In genomic region chr4:83138979-83139378, GRCh38 we compare ENCODE assay signal across 18 cellular contexts. TPM values are rescaled to one million over a fixed set of nuclear protein-coding genes. Genes with fewer than 3 reads are reported as not detected.
A peak's percentile ranks its signal among the peaks of the same experiment; 100 is the strongest.
DNase-seq lines count a peak whose midpoint lies in the region; ATAC-seq, FAIRE-seq and TF ChIP-seq lines count a peak whose summit lies in the region.
"Had no signal": no experiment of that assay in that cellular context is flagged by ENCODE, and none has a peak within 500 bp of the region (broad histone marks: within the 10 kb centered on the region; RNA-seq: fewer than 3 reads in every experiment).

No MANE protein-coding gene starts in this region.

- no peak overlapping the region for H3K4me3 Mint-ChIP-seq in activated CD4-positive, alpha-beta T cell treated with anti-CD3 and anti-CD28 coated beads for 36 hours
- H3K4me3 Mint-ChIP-seq: activated naive CD4-positive, alpha-beta T cell treated with anti-CD3 and anti-CD28 coated beads, Interleukin-2, amount 50 U/mL, for 24 hours; neural crest cell had no signal

- no TSS peak for BruUV-seq in GM12878 (replicated peaks; lab: Mats Ljungman, UMichigan)

- peaks cover 16% of the 10 kb centered on the region for H3K4me1 ChIP-seq in GM12878 (ENCODE audit: control insufficient read depth, insufficient read depth, low read length)
- H3K4me1 ChIP-seq: heart left ventricle had no signal

- FAIRE-seq in GM12878 (lab: Jason Lieb, UNC): no peak
- FAIRE-seq: A204.1 had no signal

- no peaks in the 10 kb centered on the region for H3K36me3 ChIP-seq in GM12878 (ENCODE audit: control insufficient read depth in 2 of 2, insufficient read depth in 2 of 2, low read length in 1 of 2)
- H3K36me3 ChIP-seq: heart left ventricle, MG63, thoracic aorta had no signal

- intact Hi-C loops in activated CD4-positive, alpha-beta T cell treated with anti-CD3 and anti-CD28 coated beads for 36 hours (cut with DNase I, micrococcal nuclease): no loop called here
- intact Hi-C loops in GM12878 (cut with micrococcal nuclease; ENCODE audit: unreplicated experiment): no loop called here

- no peaks in the 10 kb centered on the region for H3K79me2 ChIP-seq in GM12878 (ENCODE audit: control insufficient read depth, insufficient read depth, low read length)

- in situ Hi-C loops in GM12878 (cut with MboI): no loop called here

- H3K27me3 Mint-ChIP-seq in activated CD4-positive, alpha-beta T cell treated with anti-CD3 and anti-CD28 coated beads for 36 hours: no peaks in the 10 kb centered on the region
- H3K27me3 Mint-ChIP-seq: activated naive CD4-positive, alpha-beta T cell treated with anti-CD3 and anti-CD28 coated beads, Interleukin-2, amount 50 U/mL, for 24 hours had no signal

- no peak overlapping the region; the same call in 1 of the 2 replicates for H3K27ac ChIP-seq in GM12878 (ENCODE audit: control insufficient read depth, insufficient read depth)
- H3K27ac ChIP-seq: heart left ventricle, SK-N-MC, thoracic aorta had no signal

- RAD21 ChIA-PET in GM12878 (lab: Charles Lee; ENCODE audit: unreplicated experiment): no interaction called here

- no peak overlapping the region; the same call in 1 of the 2 replicates for H2AFZ ChIP-seq in GM12878 (ENCODE audit: control insufficient read depth, low read depth, low read length)

- H3K4me3 ChIP-seq in GM12878: no peak overlapping the region
- H3K4me3 ChIP-seq: heart left ventricle, MG63, SK-N-MC, thoracic aorta had no signal

- SMC1A ChIA-PET in GM12878 (lab: Charles Lee; ENCODE audit: uncharacterized antibody, unreplicated experiment): no interaction called here

- TF ChIP-seq POLR2A in GM12878 (IDR thresholded peaks at IDR 0.05; ENCODE audit: low read depth, low read length): no peak

- TF ChIP-seq EP300 in GM12878 (IDR thresholded peaks at IDR 0.05; ENCODE audit: borderline replicate concordance in 1 of 2, control insufficient read depth in 1 of 2, low read depth in 2 of 2, low read length in 2 of 2): no peak

- no peaks in the 10 kb centered on the region for H3K27me3 ChIP-seq in GM12878 (replicated peaks in 1 of 2; ENCODE audit: control insufficient read depth in 2 of 2, insufficient read depth in 2 of 2, low read length in 1 of 2)
- H3K27me3 ChIP-seq: heart left ventricle, MG63 had no signal

- H3K36me3 Mint-ChIP-seq in activated CD4-positive, alpha-beta T cell treated with anti-CD3 and anti-CD28 coated beads for 36 hours (ENCODE audit: low read depth): peaks cover 3% of the 10 kb centered on the region

- peak; percentile 20 for DNase-seq in activated CD4-positive, alpha-beta T cell treated with anti-CD3 and anti-CD28 coated beads for 36 hours
- DNase-seq in activated CD4-positive, alpha-beta T cell treated with anti-CD3 and anti-CD28 coated beads, Interleukin-2, amount 50 U/mL, for 4 hours: no peak
- DNase-seq in Kasumi-1 (lab: John Stamatoyannopoulos, UW) (peak; percentile 17 to 39), GM12878 (ENCODE audit: low read depth, low spot score) (no peak), H4 (ENCODE audit: low spot score) (no peak), 8988T (no peak), HCEC 1CT (no peak)
- peak; percentile 5 to 35 for DNase-seq in stimulated activated CD8-positive, alpha-beta memory T cell treated with anti-CD3 and anti-CD28 coated beads, Interleukin-7, amount 100 ng/mL, for 4 hours (ENCODE audit: low read depth in 2 of 2)
- DNase-seq: cerebellar nuclear complex, heart left ventricle, left colon, MG63 had no signal

- no peak overlapping the region for H3K27ac Mint-ChIP-seq in activated CD4-positive, alpha-beta T cell treated with anti-CD3 and anti-CD28 coated beads for 36 hours
- H3K27ac Mint-ChIP-seq: activated naive CD4-positive, alpha-beta T cell treated with anti-CD3 and anti-CD28 coated beads, Interleukin-2, amount 50 U/mL, for 24 hours had no signal

- no peak for TF ChIP-seq RAD21 in GM12878 (IDR thresholded peaks at IDR 0.05; ENCODE audit: insufficient read depth, low read depth, low read length)

- no peak overlapping the region for H3K9ac ChIP-seq in GM12878 (ENCODE audit: control insufficient read depth, insufficient read depth, low read length)

- CTCF ChIA-PET in activated CD4-positive, alpha-beta T cell treated with anti-CD3 and anti-CD28 coated beads for 36 hours (lab: Charles Lee): interaction anchor here (1.1 kb wide), 1 partner anchor 42 kb away, joined by 3 read pairs; no protein-coding TSS in a partner anchor
- CTCF ChIA-PET in GM12878 (lab: Yijun Ruan, JAX): interaction anchor here (0.7 to 1.0 kb wide), 2 partner anchors 24 to 78 kb away, joined by 3 read pairs; no protein-coding TSS in a partner anchor

- POLR2A ChIA-PET in activated CD4-positive, alpha-beta T cell treated with anti-CD3 and anti-CD28 coated beads for 36 hours (lab: Charles Lee): no interaction called here
- POLR2A ChIA-PET in GM12878 (lab: Charles Lee): no interaction called here

- no peaks in the 10 kb centered on the region for H4K20me1 ChIP-seq in GM12878 (ENCODE audit: control insufficient read depth, insufficient read depth)

- peaks cover 11% of the 10 kb centered on the region for H3K4me1 Mint-ChIP-seq in activated CD4-positive, alpha-beta T cell treated with anti-CD3 and anti-CD28 coated beads for 36 hours
- H3K4me1 Mint-ChIP-seq: neural crest cell had no signal

- WGBS in GM12878 (ENCODE audit: insufficient coverage, insufficient replicate concordance, low lambda C conversion rate, missing lambda C conversion rate): 31% methylated on average over 4 of the region's 4 CpGs

- ATAC-seq in activated CD4-positive, alpha-beta T cell treated with anti-CD3 and anti-CD28 coated beads for 36 hours: peak; percentile 61
- peak; percentile 40 for ATAC-seq in GM12878
- ATAC-seq: heart left ventricle, sciatic nerve had no signal

- H3K9me3 ChIP-seq in GM12878 (replicated peaks; ENCODE audit: control insufficient read depth, insufficient read depth, low read length): peaks cover 26% of the 10 kb centered on the region
- H3K9me3 ChIP-seq: thoracic aorta had no signal

- H3K9me3 Mint-ChIP-seq in activated CD4-positive, alpha-beta T cell treated with anti-CD3 and anti-CD28 coated beads for 36 hours (ENCODE audit: low read depth): peaks cover 3% of the 10 kb centered on the region

- no peak overlapping the region for H3K4me2 ChIP-seq in GM12878 (ENCODE audit: control insufficient read depth, insufficient read depth)

- no peak for TF ChIP-seq CTCF in GM12878 (IDR thresholded peaks at IDR 0.05 in 2 of 3, conservative IDR thresholded peaks at IDR 0.05 in 1 of 3; ENCODE audit: control insufficient read depth in 2 of 3, extremely low read depth in 1 of 3, insufficient read depth in 1 of 3, low read depth in 3 of 3, low read length in 3 of 3)

TF ChIP-seq in GM12878, 131 proteins besides CTCF, POLR2A, EP300 and RAD21:
- TF ChIP-seq CHD1 (IDR thresholded peaks at IDR 0.05; ENCODE audit: low read depth, low read length): no peak
- peak in 1 of 2 experiments; percentile 22; a peak in 1 of 4 replicates for TF ChIP-seq BHLHE40 (IDR thresholded peaks at IDR 0.05; ENCODE audit: borderline replicate concordance in 1 of 2, low read depth in 2 of 2, low read length in 1 of 2)
- 0 out of 2 replicates have a peak, but pooled peaks have one; percentile 14 for TF ChIP-seq RUNX3 (IDR thresholded peaks at IDR 0.05; ENCODE audit: low read length)

RNA-seq across cellular contexts. Expression of gene PLAC8, which starts 24.4 kb away (rescaled TPM):
- 10 to 100 TPM; 54.4 to 72.3 TPM for total RNA-seq in activated CD4-positive, alpha-beta T cell treated with anti-CD3 and anti-CD28 coated beads for 36 hours
- total RNA-seq in GM12878 (2013; cell fraction: nucleolus; rRNA removed): 200 and 211 TPM in 2 replicates
- total RNA-seq in GM12878 (2014; rRNA removed) (214 and 265 TPM in 2 replicates), GM12878 (2014; rRNA removed; fragmentation: Illumina TruSeq; extraction: Trizol) (316 and 317 TPM in 2 replicates), GM12878 (2021) (238 and 239 TPM in 2 replicates)
- polyA plus RNA-seq in GM12878 (2011; ENCODE audit: low read depth): 78.9 TPM
- polyA plus RNA-seq in GM12878 (2011; rRNA removed) (841 and 1,037 TPM in 2 replicates), GM12878 (2014; fragmentation: Illumina TruSeq; extraction: Trizol) (311 and 417 TPM in 2 replicates), GM12878 (2014; fragmentation: Nextera tagmentation; extraction: Ambion mirVana) (100 to 1,000 TPM; 405 to 441 TPM), GM12878 (2014; rRNA removed) (239 and 276 TPM in 2 replicates), GM12878 (2016; fragmentation: Nextera tagmentation; extraction: Ambion mirVana) (100 to 1,000 TPM; 379 to 404 TPM)
- polyA plus RNA-seq in GM12878 (2011; cell fraction: cytosol; rRNA removed): 429 and 464 TPM in 2 replicates
- polyA plus RNA-seq in GM12878 (2011; cell fraction: nucleus; rRNA removed): 219 and 352 TPM in 2 replicates
- 70.6 and 120 TPM in 2 replicates for polyA plus RNA-seq in GM12878 (2012)
- polyA minus RNA-seq in GM12878 (2011; rRNA and poly(A)+ RNA removed): 407 and 416 TPM in 2 replicates
- polyA minus RNA-seq in GM12878 (2011; cell fraction: cytosol; rRNA and poly(A)+ RNA removed): 98.6 and 123 TPM in 2 replicates
- polyA minus RNA-seq in GM12878 (2011; cell fraction: nucleus; rRNA and poly(A)+ RNA removed): 44.1 and 55.6 TPM in 2 replicates
- total RNA-seq in H4 (2014; rRNA removed; shearing (Covaris generic)): 17.0 and 18.2 TPM in 2 replicates

Comparison
In these comparisons a context has a peak if more than half of its experiments do, and no peak if none do; other contexts are left out.
1. DNase-seq: peak in activated CD4-positive, alpha-beta T cell treated with anti-CD3 and anti-CD28 coated beads for 36 hours (single experiment), Kasumi-1 (2 of 2) and stimulated activated CD8-positive, alpha-beta memory T cell treated with anti-CD3 and anti-CD28 coated beads, Interleukin-7, amount 100 ng/mL, for 4 hours (2 of 2); none in activated CD4-positive, alpha-beta T cell treated with anti-CD3 and anti-CD28 coated beads, Interleukin-2, amount 50 U/mL, for 4 hours (0 of 2), GM12878 (single experiment), H4 (single experiment), 8988T (single experiment) and HCEC 1CT (single experiment).